In genomic region chr1:149938668-149939003, GRCh38 we compare ENCODE assay signal across 8 cellular contexts. TPM values are rescaled to one million over a fixed set of nuclear protein-coding genes. Genes with fewer than 3 reads are reported as not detected.
A peak's percentile ranks its signal among the peaks of the same experiment; 100 is the strongest.
DNase-seq lines count a peak whose midpoint lies in the region; ATAC-seq and TF ChIP-seq lines count a peak whose summit lies in the region.
"Not testable (repeated sequence)": the region's sequence is repeated elsewhere in the genome, so short reads cannot be mapped to it uniquely, and the experiment has no call there.

No MANE protein-coding gene starts in this region.

- H3K9ac ChIP-seq in skeletal muscle tissue (ENCODE audit: low read depth in 1 of 3, low read length in 3 of 3) = peak overlapping the region; percentile 65 to 75 (median 71)

- H3K36me3 Mint-ChIP-seq in GM23338 (ENCODE audit: low read depth); activated naive CD4-positive, alpha-beta T cell treated with anti-CD3 and anti-CD28 coated beads, Interleukin-2, amount 50 U/mL, for 24 hours; dendritic cell treated with granulocyte-macrophage colony-stimulating factor and Interleukin-4, amounts not matched to agents 40 ng/mL and 50 ng/mL, for 4 days (ENCODE audit: low read depth): not testable (repeated sequence)

- H3K9me2 ChIP-seq in GM23338 (ENCODE audit: insufficient read depth) = not testable (repeated sequence)

- TF ChIP-seq CTCF in GM23338 (conservative IDR thresholded peaks at IDR 0.05; ENCODE audit: low read depth in 2 of 2); cardiac muscle cell (IDR thresholded peaks at IDR 0.05; ENCODE audit: low read depth, low read length); uterus (IDR thresholded peaks at IDR 0.05): not testable (repeated sequence)

- intact Hi-C loops in dendritic cell treated with granulocyte-macrophage colony-stimulating factor and Interleukin-4, amounts not matched to agents 40 ng/mL and 50 ng/mL, for 4 days (cut with micrococcal nuclease); uterus (cut with DNase I; ENCODE audit: low total_unique reads): not testable (repeated sequence)

- TF ChIP-seq POLR2A in uterus (IDR thresholded peaks at IDR 0.05) = not testable (repeated sequence)

- not testable (repeated sequence) for H3K9me3 ChIP-seq in SJCRH30 (replicated peaks); cardiac muscle cell (ENCODE audit: low read depth); mesodermal cell (ENCODE audit: control insufficient read depth, low read length); skeletal muscle tissue (ENCODE audit: control insufficient read depth in 3 of 3, low read length in 3 of 3); uterus

- H3K27me3 Mint-ChIP-seq in GM23338 (ENCODE audit: insufficient read depth, low read depth, poor library complexity) = peaks cover 13% of the 10 kb centered on the region
- not testable (repeated sequence) for H3K27me3 Mint-ChIP-seq in activated naive CD4-positive, alpha-beta T cell treated with anti-CD3 and anti-CD28 coated beads, Interleukin-2, amount 50 U/mL, for 24 hours; dendritic cell treated with granulocyte-macrophage colony-stimulating factor and Interleukin-4, amounts not matched to agents 40 ng/mL and 50 ng/mL, for 4 days

- not testable (repeated sequence) for H2AFZ ChIP-seq in GM23338

- H3K27me3 ChIP-seq in GM23338 (ENCODE audit: insufficient read depth); SJCRH30; cardiac muscle cell; skeletal muscle tissue (ENCODE audit: control insufficient read depth in 3 of 3, insufficient read depth in 3 of 3, low read length in 3 of 3); uterus: not testable (repeated sequence)

- peak overlapping the region; percentile 93 for H3K27ac ChIP-seq in GM23338 (ENCODE audit: low read depth)
- not testable (repeated sequence) for H3K27ac ChIP-seq in SJCRH30
- H3K27ac ChIP-seq in cardiac muscle cell = peak overlapping the region; percentile 95
- H3K27ac ChIP-seq in mesodermal cell (ENCODE audit: low read depth, low read length, severe bottlenecking) = peak overlapping the region; percentile 92
- peak overlapping the region; percentile 93 for H3K27ac ChIP-seq in skeletal muscle tissue (ENCODE audit: low read depth, low read length)
- H3K27ac ChIP-seq in uterus = peak overlapping the region; percentile 88 to 90

- H3K4me1 ChIP-seq in GM23338 (ENCODE audit: insufficient read depth) (peaks cover 55% of the 10 kb centered on the region), SJCRH30 (peaks cover 20% of the 10 kb centered on the region), cardiac muscle cell (ENCODE audit: low read depth) (peaks cover 23% of the 10 kb centered on the region), mesodermal cell (ENCODE audit: control insufficient read depth, insufficient read depth, low read length, poor library complexity, severe bottlenecking) (peaks cover 39% of the 10 kb centered on the region), skeletal muscle tissue (ENCODE audit: control insufficient read depth in 3 of 3, insufficient read depth in 3 of 3, low read length in 3 of 3) (peaks cover 30 to 51% (median 40%) of the 10 kb centered on the region in 3 donors)
- not testable (repeated sequence) for H3K4me1 ChIP-seq in uterus

- not testable (repeated sequence) for H3K79me2 ChIP-seq in GM23338 (replicated peaks; ENCODE audit: insufficient read depth)

- peak overlapping the region; percentile 99 for H3K27ac Mint-ChIP-seq in GM23338
- peak overlapping the region; percentile 69 for H3K27ac Mint-ChIP-seq in activated naive CD4-positive, alpha-beta T cell treated with anti-CD3 and anti-CD28 coated beads, Interleukin-2, amount 50 U/mL, for 24 hours
- H3K27ac Mint-ChIP-seq in dendritic cell treated with granulocyte-macrophage colony-stimulating factor and Interleukin-4, amounts not matched to agents 40 ng/mL and 50 ng/mL, for 4 days = peak overlapping the region; percentile 67

- not testable (repeated sequence) for DNase-seq in GM23338 (ENCODE audit: low spot score); SJCRH30; cardiac muscle cell (ENCODE audit: low read depth in 1 of 2, low spot score in 1 of 2); uterus

- peak overlapping the region; percentile 79 for H3K4me2 ChIP-seq in GM23338

- not testable (repeated sequence) for H3K36me3 ChIP-seq in GM23338 (ENCODE audit: insufficient read depth); SJCRH30; cardiac muscle cell; mesodermal cell (ENCODE audit: control insufficient read depth, insufficient read depth, low read length); skeletal muscle tissue (ENCODE audit: control insufficient read depth in 3 of 3, insufficient read depth in 3 of 3, low read length in 3 of 3); uterus

- not testable (repeated sequence) for H3K9me3 Mint-ChIP-seq in GM23338; activated naive CD4-positive, alpha-beta T cell treated with anti-CD3 and anti-CD28 coated beads, Interleukin-2, amount 50 U/mL, for 24 hours; dendritic cell treated with granulocyte-macrophage colony-stimulating factor and Interleukin-4, amounts not matched to agents 40 ng/mL and 50 ng/mL, for 4 days

- peaks cover 65% of the 10 kb centered on the region for H3K4me1 Mint-ChIP-seq in GM23338
- H3K4me1 Mint-ChIP-seq in activated naive CD4-positive, alpha-beta T cell treated with anti-CD3 and anti-CD28 coated beads, Interleukin-2, amount 50 U/mL, for 24 hours = peaks cover 32% of the 10 kb centered on the region
- peaks cover 57% of the 10 kb centered on the region for H3K4me1 Mint-ChIP-seq in dendritic cell treated with granulocyte-macrophage colony-stimulating factor and Interleukin-4, amounts not matched to agents 40 ng/mL and 50 ng/mL, for 4 days (ENCODE audit: low read depth)

- not testable (repeated sequence) for H4K20me1 ChIP-seq in GM23338 (replicated peaks; ENCODE audit: insufficient read depth)

- H3K4me3 ChIP-seq in GM23338 (peak overlapping the region; percentile 29), SJCRH30 (peak overlapping the region; percentile 29), mesodermal cell (ENCODE audit: extremely low read depth, insufficient read depth, low read length, poor library complexity, severe bottlenecking) (peak overlapping the region; percentile 14), skeletal muscle tissue (ENCODE audit: low read length in 3 of 3) (peak overlapping the region; percentile 53 to 70 (median 59)), uterus (peak overlapping the region; percentile 30 to 38)
- H3K4me3 ChIP-seq in cardiac muscle cell = not testable (repeated sequence)

- H3F3A ChIP-seq in GM23338 (replicated peaks; ENCODE audit: low read depth) = not testable (repeated sequence)

- 15 to 34% methylated on average over 6 to 7 of the region's 13 CpGs for WGBS in mesodermal cell (ENCODE audit: insufficient coverage in 2 of 2), 2 experiments

- not testable (repeated sequence) for ATAC-seq in GM23338

- H3K4me3 Mint-ChIP-seq in GM23338 = peak overlapping the region; percentile 55
- peak overlapping the region; percentile 40 for H3K4me3 Mint-ChIP-seq in activated naive CD4-positive, alpha-beta T cell treated with anti-CD3 and anti-CD28 coated beads, Interleukin-2, amount 50 U/mL, for 24 hours
- not testable (repeated sequence) for H3K4me3 Mint-ChIP-seq in dendritic cell treated with granulocyte-macrophage colony-stimulating factor and Interleukin-4, amounts not matched to agents 40 ng/mL and 50 ng/mL, for 4 days

RNA-seq across cellular contexts. Expression of gene MTMR11, which starts 2.0 kb away (rescaled TPM):
- total RNA-seq in GM23338 (2014; rRNA removed; shearing (Covaris generic)) = 1.8 and 2.4 TPM in 2 replicates
- polyA plus RNA-seq in GM23338 (2016; fragmentation: Nextera tagmentation; extraction: Ambion mirVana) (2.1 and 3.6 TPM in 2 replicates), cardiac muscle cell (0.56 and 2.3 TPM in 2 replicates)
- total RNA-seq in SJCRH30 (2014; rRNA removed; shearing (Covaris generic)) = 2.2 and 3.0 TPM in 2 replicates
- total RNA-seq in cardiac muscle cell (1.0 and 1.3 TPM in 2 replicates), skeletal muscle tissue (6.8 TPM), uterus (10 to 100 TPM in 3 of 4 donors, 1 to 10 TPM in 1; 6.4 to 48.2 (median 32.1) TPM)
- 13.1 TPM for polyA plus RNA-seq in mesodermal cell (2013, experiment 1 of 2)
- polyA plus RNA-seq in mesodermal cell (2013, experiment 2 of 2) = 12.6 TPM

RNA-seq across cellular contexts. Expression of gene SF3B4, which starts 11.0 kb away (rescaled TPM):
- total RNA-seq in GM23338 (2014; rRNA removed; shearing (Covaris generic)) = 48.7 and 49.2 TPM in 2 replicates
- polyA plus RNA-seq in GM23338 (2016; fragmentation: Nextera tagmentation; extraction: Ambion mirVana) (84.0 and 85.7 TPM in 2 replicates), cardiac muscle cell (74.9 and 75.8 TPM in 2 replicates)
- 32.6 and 34.9 TPM in 2 replicates for total RNA-seq in SJCRH30 (2014; rRNA removed; shearing (Covaris generic))
- total RNA-seq in cardiac muscle cell (18.1 and 19.1 TPM in 2 replicates), skeletal muscle tissue (8.4 TPM), uterus (10 to 100 TPM; 10.9 to 64.6 (median 15.6) TPM)
- 60.7 TPM for polyA plus RNA-seq in mesodermal cell (2013, experiment 1 of 2)
- polyA plus RNA-seq in mesodermal cell (2013, experiment 2 of 2) = 58.0 TPM

RNA-seq across cellular contexts. Expression of gene SV2A, which starts 21.0 kb away (rescaled TPM):
- 41.7 and 42.5 TPM in 2 replicates for total RNA-seq in GM23338 (2014; rRNA removed; shearing (Covaris generic))
- polyA plus RNA-seq in GM23338 (2016; fragmentation: Nextera tagmentation; extraction: Ambion mirVana) = 17.3 and 17.8 TPM in 2 replicates
- 17.4 and 20.0 TPM in 2 replicates for total RNA-seq in SJCRH30 (2014; rRNA removed; shearing (Covaris generic))
- 19.2 and 21.9 TPM in 2 replicates for total RNA-seq in cardiac muscle cell
- 20.0 and 23.3 TPM in 2 replicates for polyA plus RNA-seq in cardiac muscle cell
- polyA plus RNA-seq in mesodermal cell (2013, experiment 1 of 2) = 53.0 TPM
- polyA plus RNA-seq in mesodermal cell (2013, experiment 2 of 2) = 42.6 TPM
- total RNA-seq in skeletal muscle tissue = 2.1 TPM
- total RNA-seq in uterus = 10 to 100 TPM in 2 of 4 donors, 1 to 10 TPM in 2; 1.5 to 22.6 (median 12.0) TPM

RNA-seq across cellular contexts. Expression of gene BOLA1, which starts 39.3 kb away (rescaled TPM):
- total RNA-seq in GM23338 (2014; rRNA removed; shearing (Covaris generic)) = 13.4 and 18.4 TPM in 2 replicates
- polyA plus RNA-seq in GM23338 (2016; fragmentation: Nextera tagmentation; extraction: Ambion mirVana) (23.1 and 26.2 TPM in 2 replicates), cardiac muscle cell (32.5 and 34.0 TPM in 2 replicates)
- total RNA-seq in SJCRH30 (2014; rRNA removed; shearing (Covaris generic)) = 5.0 and 6.3 TPM in 2 replicates
- total RNA-seq in cardiac muscle cell (26.2 and 46.0 TPM in 2 replicates), skeletal muscle tissue (6.3 TPM), uterus (10 to 100 TPM in 3 of 4 donors, 1 to 10 TPM in 1; 2.1 to 51.2 (median 15.3) TPM)
- polyA plus RNA-seq in mesodermal cell (2013, experiment 1 of 2) = 2.4 TPM
- polyA plus RNA-seq in mesodermal cell (2013, experiment 2 of 2) = 2.4 TPM
